Comparison of ENCODE assay signal across 24 cellular contexts in genomic region chr2:173349295-173349694, GRCh38. TPM values are rescaled to one million over a fixed set of nuclear protein-coding genes. Genes with fewer than 3 reads are reported as not detected.
DNase-seq lines count a peak whose midpoint lies in the region; ATAC-seq, FAIRE-seq and TF ChIP-seq lines count a peak whose summit lies in the region.
"Had no signal": no experiment of that assay in that cellular context is flagged by ENCODE, and none has a peak within 500 bp of the region (broad histone marks: within the 10 kb centered on the region; RNA-seq: fewer than 3 reads in every experiment).

No MANE protein-coding gene starts in this region.

- FAIRE-seq in GM18507 (lab: Jason Lieb, UNC): peak; percentile 74
- FAIRE-seq: RCC 7860 had no signal

- H3K36me3 ChIP-seq in DOHH2 (ENCODE audit: control insufficient read depth, low read length) (peaks cover 11% of the 10 kb centered on the region), suprapubic skin (no peaks in the 10 kb centered on the region), GM23338 (ENCODE audit: insufficient read depth) (no peaks in the 10 kb centered on the region; the same call in 1 of the 2 replicates)
- H3K36me3 ChIP-seq: SJSA1 had no signal

- CTCF ChIA-PET in activated naive CD4-positive, alpha-beta T cell treated with anti-CD3 and anti-CD28 coated beads, Interleukin-2, amount 10 ng/mL, durations not matched to agents 7 days and 5 days (lab: Charles Lee): no interaction called here

- H3K27me3 Mint-ChIP-seq in activated naive CD4-positive, alpha-beta T cell treated with anti-CD3 and anti-CD28 coated beads, Interleukin-2, amount 10 ng/mL, durations not matched to agents 7 days and 5 days: peaks cover 25% of the 10 kb centered on the region
- peaks cover 4% of the 10 kb centered on the region for H3K27me3 Mint-ChIP-seq in GM23338 (ENCODE audit: insufficient read depth, low read depth, poor library complexity)

- H3K4me1 ChIP-seq in DOHH2 (ENCODE audit: control insufficient read depth, low read length) (peaks cover 67% of the 10 kb centered on the region), suprapubic skin (peaks cover 6% of the 10 kb centered on the region), GM23338 (ENCODE audit: insufficient read depth) (peaks cover 14% of the 10 kb centered on the region)

- H3K9me2 ChIP-seq in DOHH2 (replicated peaks; ENCODE audit: control insufficient read depth, low read length): no peaks in the 10 kb centered on the region
- H3K9me2 ChIP-seq in GM23338 (ENCODE audit: insufficient read depth): peaks cover 15% of the 10 kb centered on the region

- H4K20me1 ChIP-seq in DOHH2 (ENCODE audit: control insufficient read depth, insufficient read depth, low read depth, low read length) (no peaks in the 10 kb centered on the region), GM23338 (replicated peaks; ENCODE audit: insufficient read depth) (no peaks in the 10 kb centered on the region)

- peaks cover 40% of the 10 kb centered on the region for H3F3A ChIP-seq in DOHH2 (ENCODE audit: control insufficient read depth, insufficient read depth)
- H3F3A ChIP-seq in GM23338 (replicated peaks; ENCODE audit: low read depth): no peaks in the 10 kb centered on the region

- no peak for TF ChIP-seq EP300 in suprapubic skin (IDR thresholded peaks at IDR 0.05)

- H3K4me3 Mint-ChIP-seq in activated naive CD4-positive, alpha-beta T cell treated with anti-CD3 and anti-CD28 coated beads, Interleukin-2, amount 10 ng/mL, durations not matched to agents 7 days and 5 days: no peak overlapping the region
- no peak overlapping the region for H3K4me3 Mint-ChIP-seq in GM23338
- H3K4me3 Mint-ChIP-seq: CD8-positive, alpha-beta T cell had no signal

- H2AFZ ChIP-seq in GM23338: no peak overlapping the region
- H2AFZ ChIP-seq: GM23248 had no signal

- peaks cover 28% of the 10 kb centered on the region for H3K4me1 Mint-ChIP-seq in activated naive CD4-positive, alpha-beta T cell treated with anti-CD3 and anti-CD28 coated beads, Interleukin-2, amount 10 ng/mL, durations not matched to agents 7 days and 5 days
- H3K4me1 Mint-ChIP-seq in GM23338: peaks cover 11% of the 10 kb centered on the region

- H3K27ac ChIP-seq in DOHH2 (ENCODE audit: low read depth, low read length): peak overlapping the region; percentile 93
- H3K27ac ChIP-seq in suprapubic skin: no peak overlapping the region
- no peak overlapping the region for H3K27ac ChIP-seq in GM23338 (ENCODE audit: low read depth)
- H3K27ac ChIP-seq: GM23248, KMS-11, SJSA1 had no signal

- H3K9me3 ChIP-seq in DOHH2 (ENCODE audit: control insufficient read depth, insufficient read depth, low read length): peaks cover 19% of the 10 kb centered on the region
- no peaks in the 10 kb centered on the region for H3K9me3 ChIP-seq in suprapubic skin
- H3K9me3 ChIP-seq: SJSA1 had no signal

- H3K27me3 ChIP-seq in DOHH2 (ENCODE audit: control insufficient read depth, low read length): no peaks in the 10 kb centered on the region
- H3K27me3 ChIP-seq in suprapubic skin: peaks cover 20% of the 10 kb centered on the region
- H3K27me3 ChIP-seq in GM23338 (ENCODE audit: insufficient read depth): no peaks in the 10 kb centered on the region
- H3K27me3 ChIP-seq: SJSA1 had no signal

- H3K27ac Mint-ChIP-seq in activated naive CD4-positive, alpha-beta T cell treated with anti-CD3 and anti-CD28 coated beads, Interleukin-2, amount 10 ng/mL, durations not matched to agents 7 days and 5 days: no peak overlapping the region
- no peak overlapping the region for H3K27ac Mint-ChIP-seq in GM23338
- H3K27ac Mint-ChIP-seq: CD8-positive, alpha-beta T cell had no signal

- no peaks in the 10 kb centered on the region for H3K36me3 Mint-ChIP-seq in activated naive CD4-positive, alpha-beta T cell treated with anti-CD3 and anti-CD28 coated beads, Interleukin-2, amount 10 ng/mL, durations not matched to agents 7 days and 5 days
- H3K36me3 Mint-ChIP-seq in GM23338 (ENCODE audit: low read depth): peaks cover 28% of the 10 kb centered on the region
- H3K36me3 Mint-ChIP-seq: CD8-positive, alpha-beta T cell had no signal

- DNase-seq in GM18507 (ENCODE audit: extremely low spot score, insufficient read length, low read depth) (no peak), NCI-H69 (lab: John Stamatoyannopoulos, UW) (peak; percentile 69), left kidney (ENCODE audit: low read depth, low spot score) (peak; percentile 31), suprapubic skin (ENCODE audit: low spot score in 2 of 2) (no peak), GM23338 (ENCODE audit: low spot score) (no peak)
- DNase-seq in activated naive CD4-positive, alpha-beta T cell treated with anti-CD3 and anti-CD28 coated beads, Interleukin-2, amount 10 ng/mL, durations not matched to agents 7 days and 5 days: no peak
- DNase-seq: AML-193; C1 segment of cervical spinal cord; CD8-positive, alpha-beta T cell; GDM1; GM23248; HCEC 1CT; IMR-90; NCI-H1048; NCI-H1436; NCI-H187 treated with DMSO at 0.1 percent for 48 hours; NCI-H510A; NCI-H748 treated with DMSO at 0.1 percent for 48 hours; NK-92 treated with Interleukin-12 subunit alpha and Interleukin-12 subunit beta, amount 100 ng/mL, for 24 hours; T-helper 1 cell had no signal

- 82% methylated on average over 2 of the region's 2 CpGs for WGBS in suprapubic skin

- TF ChIP-seq POLR2A in suprapubic skin (IDR thresholded peaks at IDR 0.05): no peak

- H3K79me2 ChIP-seq in DOHH2 (ENCODE audit: control insufficient read depth, low read length) (peaks cover 22% of the 10 kb centered on the region), GM23338 (replicated peaks; ENCODE audit: insufficient read depth) (no peaks in the 10 kb centered on the region)

- no peak for ATAC-seq in GM23338
- ATAC-seq: CD8-positive, alpha-beta T cell had no signal

- H3K9me3 Mint-ChIP-seq in activated naive CD4-positive, alpha-beta T cell treated with anti-CD3 and anti-CD28 coated beads, Interleukin-2, amount 10 ng/mL, durations not matched to agents 7 days and 5 days: peaks cover 9% of the 10 kb centered on the region
- peaks cover 51% of the 10 kb centered on the region for H3K9me3 Mint-ChIP-seq in GM23338

- peak overlapping the region; percentile 93 for H3K4me3 ChIP-seq in DOHH2 (ENCODE audit: low read length)
- H3K4me3 ChIP-seq in suprapubic skin: no peak overlapping the region
- no peak overlapping the region for H3K4me3 ChIP-seq in GM23338
- H3K4me3 ChIP-seq: GM23248, SJSA1 had no signal

- TF ChIP-seq CTCF in DOHH2 (IDR thresholded peaks at IDR 0.05; ENCODE audit: low read depth, low read length, poor library complexity, severe bottlenecking) (no peak), suprapubic skin (IDR thresholded peaks at IDR 0.05) (no peak), GM23338 (conservative IDR thresholded peaks at IDR 0.05; ENCODE audit: low read depth in 2 of 2) (no peak)

- H3K4me2 ChIP-seq in DOHH2 (ENCODE audit: low read length) (peak overlapping the region; percentile 86), GM23338 (no peak overlapping the region)
- H3K4me2 ChIP-seq: KMS-11 had no signal

TF ChIP-seq in GM23338, 12 proteins besides CTCF, POLR2A, EP300 and RAD21 (continues in another document):
- no peak for TF ChIP-seq POLR2AphosphoS5 (IDR thresholded peaks at IDR 0.05; ENCODE audit: low read depth)

RNA-seq across cellular contexts. Expression of gene CDCA7, which starts 5.4 kb away (rescaled TPM):
- 10 to 100 TPM; 11.1 to 17.3 (median 12.5) TPM for total RNA-seq in suprapubic skin
- total RNA-seq in GM23338 (2014; rRNA removed; shearing (Covaris generic)): 84.3 and 95.5 TPM in 2 replicates
- polyA plus RNA-seq in GM23338 (2016; fragmentation: Nextera tagmentation; extraction: Ambion mirVana): 52.7 and 63.7 TPM in 2 replicates

Comparison
In these comparisons a context has a peak if more than half of its experiments do, and no peak if none do; other contexts are left out.
1. DNase-seq: peak in NCI-H69 (single experiment) and left kidney (single experiment); none in GM18507 (single experiment), activated naive CD4-positive, alpha-beta T cell treated with anti-CD3 and anti-CD28 coated beads, Interleukin-2, amount 10 ng/mL, durations not matched to agents 7 days and 5 days (single experiment), suprapubic skin (0 of 2) and GM23338 (single experiment).